ENCODE assay signal across 18 cellular contexts in the genomic region with DNA sequence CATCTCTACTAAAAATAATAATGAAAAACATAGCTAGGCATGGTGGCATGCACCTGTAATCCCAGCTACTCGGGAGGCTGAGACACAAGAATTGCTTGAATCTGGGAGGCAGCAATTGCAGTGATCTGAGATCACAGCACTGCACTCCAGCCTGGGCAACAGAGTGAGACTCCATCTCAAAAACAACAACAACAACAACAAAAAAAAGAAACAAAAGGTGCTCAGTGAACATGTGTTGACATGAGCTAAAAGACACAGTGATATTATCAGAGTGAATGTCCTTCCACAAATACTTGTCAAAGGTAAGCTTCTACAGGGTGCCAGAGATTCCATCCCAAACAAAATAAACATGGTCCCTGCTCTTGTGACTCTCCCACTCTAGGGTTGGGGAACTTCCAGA.
"Had no signal": no experiment of that assay in that cellular context is flagged by ENCODE, and none has a peak within 500 bp of the region (broad histone marks: within the 10 kb centered on the region; RNA-seq: fewer than 3 reads in every experiment).

No MANE protein-coding gene starts in this region.

- H3K36me3 Mint-ChIP-seq: mesothelial cell of epicardium had no signal

- DNase-seq: colonic mucosa; cortex of kidney; dermis blood vessel endothelial cell; effector CD4-positive, alpha-beta T cell; effector memory CD4-positive, alpha-beta T cell; foreskin keratinocyte; heart left ventricle; hippocampal formation; left cardiac atrium; left lung; left ventricle myocardium superior; mesenchymal stem cell; mucosa of descending colon had no signal

- ATAC-seq: foreskin keratinocyte, gastroesophageal sphincter, heart left ventricle, left cardiac atrium, left lung, left ventricle myocardium superior, lower lobe of right lung, mucosa of descending colon had no signal

- H3K4me3 ChIP-seq: colonic mucosa, dorsolateral prefrontal cortex, esophagus muscularis mucosa, gastroesophageal sphincter, heart left ventricle, left lung, lower lobe of right lung, mucosa of descending colon had no signal

- H3K9me3 Mint-ChIP-seq: mesothelial cell of epicardium had no signal

- H3K4me1 ChIP-seq: colonic mucosa, esophagus muscularis mucosa, foreskin keratinocyte, gastroesophageal sphincter, lower lobe of right lung had no signal

- H3K4me3 Mint-ChIP-seq: mesothelial cell of epicardium had no signal

- H3K36me3 ChIP-seq: colonic mucosa, esophagus muscularis mucosa, gastroesophageal sphincter, heart left ventricle, left lung, lower lobe of right lung had no signal

- H3K27ac Mint-ChIP-seq: mesothelial cell of epicardium had no signal

- H3K9me3 ChIP-seq: colonic mucosa, esophagus muscularis mucosa, gastroesophageal sphincter, heart left ventricle, left lung, lower lobe of right lung, mucosa of descending colon had no signal

- H3K27ac ChIP-seq: colonic mucosa, dorsolateral prefrontal cortex, esophagus muscularis mucosa, foreskin keratinocyte, gastroesophageal sphincter, heart left ventricle, left lung, lower lobe of right lung had no signal
